ENCODE assay signal across 32 cellular contexts in genomic region chr15:62488383-62488782, GRCh38.
"Had no signal": no experiment of that assay in that cellular context is flagged by ENCODE, and none has a peak within 500 bp of the region (broad histone marks: within the 10 kb centered on the region; RNA-seq: fewer than 3 reads in every experiment).

No MANE protein-coding gene starts in this region.

- H3K27me3 Mint-ChIP-seq: activated naive CD8-positive, alpha-beta T cell; brain had no signal

- DNase-seq: activated B cell treated with CpG ODN at 0.5 μM for 24 hours; activated CD4-positive, alpha-beta T cell treated with anti-CD3 and anti-CD28 coated beads for 48 hours; activated CD4-positive, alpha-beta T cell treated with anti-CD3 and anti-CD28 coated beads, Interleukin-2, amount 50 U/mL, for 1 hour; activated CD4-positive, alpha-beta T cell treated with anti-CD3 and anti-CD28 coated beads, Interleukin-2, amount 50 U/mL, for 48 hours; activated CD8-positive, alpha-beta memory T cell treated with anti-CD3 and anti-CD28 coated beads for 24 hours; activated CD8-positive, alpha-beta T cell treated with anti-CD3 and anti-CD28 coated beads for 36 hours; activated effector memory CD4-positive, alpha-beta T cell treated with Interleukin-2 at 50 U/mL for 16 hours; activated gamma-delta T cell treated with Interleukin-2 at 50 U/mL for 16 hours; activated naive CD4-positive, alpha-beta T cell treated with anti-CD3 and anti-CD28 coated beads, Interleukin-2, amount 50 U/mL, for 16 hours; activated naive CD4-positive, alpha-beta T cell treated with Interleukin-2 at 50 U/mL for 16 hours; activated T-cell treated with anti-CD3 and anti-CD28 coated beads, Interleukin-2, amount 50 U/mL, for 4 hours; adrenal gland; central memory CD4-positive, alpha-beta T cell; cerebellar nuclear complex; colonic mucosa; dorsolateral prefrontal cortex; effector memory CD8-positive, alpha-beta T cell; esophagus squamous epithelium; foreskin keratinocyte; gastrocnemius medialis; glutamatergic neuron; heart left ventricle; T-helper 1 cell; T-helper 17 cell; T1000; WERI-Rb-1 had no signal

- H3K4me3 Mint-ChIP-seq: activated B cell treated with CpG ODN at 0.5 μM for 24 hours; activated CD8-positive, alpha-beta T cell treated with anti-CD3 and anti-CD28 coated beads for 36 hours; activated naive CD8-positive, alpha-beta T cell; activated T-cell treated with anti-CD3 and anti-CD28 coated beads, Interleukin-2, amount 50 U/mL, for 4 hours; activated T-helper 17 cell treated with anti-CD3 and anti-CD28 coated beads, Interleukin-2, amount 50 U/mL, for 72 hours; brain; dendritic cell treated with granulocyte-macrophage colony-stimulating factor and Interleukin-4, amounts not matched to agents 40 ng/mL and 50 ng/mL, for 4 days; effector memory CD8-positive, alpha-beta T cell; T-helper 17 cell; T-helper 2 cell treated with Interferon-gamma antibody and Interleukin-4, amounts not matched to agents 5 μg/mL and 100 μg/mL, for 36 hours had no signal

- H3K4me1 Mint-ChIP-seq: activated B cell treated with CpG ODN at 0.5 μM for 24 hours; activated T-helper 17 cell treated with anti-CD3 and anti-CD28 coated beads, Interleukin-2, amount 50 U/mL, for 72 hours; T-helper 17 cell had no signal

- H3K9me3 Mint-ChIP-seq: activated B cell treated with CpG ODN at 0.5 μM for 24 hours; activated CD8-positive, alpha-beta T cell treated with anti-CD3 and anti-CD28 coated beads for 36 hours; activated T-cell treated with anti-CD3 and anti-CD28 coated beads, Interleukin-2, amount 50 U/mL, for 4 hours; activated T-helper 17 cell treated with anti-CD3 and anti-CD28 coated beads, Interleukin-2, amount 50 U/mL, for 72 hours; dendritic cell treated with granulocyte-macrophage colony-stimulating factor and Interleukin-4, amounts not matched to agents 40 ng/mL and 50 ng/mL, for 4 days; effector memory CD8-positive, alpha-beta T cell; T-helper 2 cell treated with Interferon-gamma antibody and Interleukin-4, amounts not matched to agents 5 μg/mL and 100 μg/mL, for 36 hours had no signal

- ATAC-seq: activated CD4-positive, CD25-positive, alpha-beta regulatory T cell treated with anti-CD3 and anti-CD28 coated beads, Interleukin-2, amount 50 U/mL, for 24 hours; activated CD8-positive, alpha-beta T cell treated with anti-CD3 and anti-CD28 coated beads for 36 hours; activated T-cell treated with anti-CD3 and anti-CD28 coated beads, Interleukin-2, amount 50 U/mL, for 4 hours; activated T-helper 17 cell treated with anti-CD3 and anti-CD28 coated beads, Interleukin-2, amount 50 U/mL, for 72 hours; effector memory CD8-positive, alpha-beta T cell; foreskin keratinocyte; gastrocnemius medialis; heart left ventricle; T-helper 17 cell had no signal

- H3K27ac Mint-ChIP-seq: activated B cell treated with CpG ODN at 0.5 μM for 24 hours; activated CD8-positive, alpha-beta T cell treated with anti-CD3 and anti-CD28 coated beads for 36 hours; activated naive CD8-positive, alpha-beta T cell; activated T-helper 17 cell treated with anti-CD3 and anti-CD28 coated beads, Interleukin-2, amount 50 U/mL, for 72 hours; brain; dendritic cell treated with granulocyte-macrophage colony-stimulating factor and Interleukin-4, amounts not matched to agents 40 ng/mL and 50 ng/mL, for 4 days; effector memory CD8-positive, alpha-beta T cell; T-helper 17 cell; T-helper 2 cell treated with Interferon-gamma antibody and Interleukin-4, amounts not matched to agents 5 μg/mL and 100 μg/mL, for 36 hours had no signal

- H3K36me3 Mint-ChIP-seq: activated naive CD8-positive, alpha-beta T cell; brain had no signal
